Comparison of ENCODE assay signal across 19 cellular contexts in the genomic region with DNA sequence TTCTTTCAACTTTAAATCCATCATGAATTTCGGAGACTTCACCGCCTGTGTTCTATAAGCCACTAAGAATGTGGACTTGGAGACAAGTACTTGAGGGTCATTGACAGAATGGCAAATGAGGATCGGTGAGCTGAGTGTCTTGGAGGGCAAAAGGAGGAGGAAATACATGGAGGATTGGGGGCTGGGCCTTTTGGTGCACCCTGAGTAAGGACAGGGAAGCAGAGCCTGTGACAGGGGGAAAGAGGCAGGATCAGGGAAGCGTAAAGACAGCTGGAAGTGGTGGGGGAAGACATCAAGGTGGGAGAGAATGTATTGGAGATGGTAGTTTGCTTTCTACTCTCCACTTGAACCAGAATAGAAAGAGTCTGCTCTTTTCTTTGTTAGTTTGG.
DNase-seq lines count a peak whose midpoint lies in the region; ATAC-seq and TF ChIP-seq lines count a peak whose summit lies in the region.
"Had no signal": no experiment of that assay in that cellular context is flagged by ENCODE, and none has a peak within 500 bp of the region (broad histone marks: within the 10 kb centered on the region; RNA-seq: fewer than 3 reads in every experiment).

No MANE protein-coding gene starts in this region.

- H3K79me2 ChIP-seq in hepatocyte, result peaks cover 2% of the 10 kb centered on the region

- H3K9ac ChIP-seq in IMR-90 (ENCODE audit: low read depth, low read length) (no peak overlapping the region), neuronal stem cell (ENCODE audit: low read depth, low read length, poor library complexity) (no peak overlapping the region)

- H3K9me2 ChIP-seq in hepatocyte (replicated peaks; ENCODE audit: insufficient read depth), result no peaks in the 10 kb centered on the region

- peak overlapping the region; percentile 51 for H3K27ac Mint-ChIP-seq in CD4-positive, alpha-beta T cell

- H3K4ac ChIP-seq in IMR-90 (ENCODE audit: low read depth, low read length), result peak overlapping the region; percentile 26
- H3K4ac ChIP-seq in neuronal stem cell (ENCODE audit: low read length), result no peak overlapping the region

- 0 out of 2 replicates have a peak overlapping the region, but pooled peaks have one; percentile 2 for H4K5ac ChIP-seq in IMR-90 (ENCODE audit: low read depth, low read length)

- H3K36me3 ChIP-seq in IMR-90 (ENCODE audit: control insufficient read depth, insufficient read depth, low read length) (peaks cover 1% of the 10 kb centered on the region; the same call in 1 of the 2 replicates), hepatocyte (replicated peaks; ENCODE audit: insufficient read depth, low read depth) (no peaks in the 10 kb centered on the region), neuronal stem cell (replicated peaks in 1 of 2; ENCODE audit: control insufficient read depth in 2 of 2, insufficient read depth in 2 of 2, low read length in 2 of 2) (no peaks in the 10 kb centered on the region)
- H3K36me3 ChIP-seq: MG63, SJSA1 had no signal

- H2AK9ac ChIP-seq in IMR-90 (replicated peaks; ENCODE audit: low read depth, low read length, poor library complexity), result no peak overlapping the region

- in situ Hi-C loops in IMR-90 (cut with MboI; ENCODE audit: low sequenced_read_pairs), result no loop called here

- no peaks in the 10 kb centered on the region for H3K27me3 ChIP-seq in CD4-positive, alpha-beta T cell (ENCODE audit: control insufficient read depth, insufficient read depth, low read length)
- H3K27me3 ChIP-seq in IMR-90 (ENCODE audit: control insufficient read depth, insufficient read depth, low read length) (no peaks in the 10 kb centered on the region), hepatocyte (no peaks in the 10 kb centered on the region), neuronal stem cell (ENCODE audit: control insufficient read depth in 3 of 3, insufficient read depth in 3 of 3, low read depth in 1 of 3, low read length in 3 of 3) (no peaks in the 10 kb centered on the region)
- H3K27me3 ChIP-seq: MG63, SJSA1 had no signal

- 29% methylated on average over 1 of the region's 4 CpGs; no CpG with 5 or more reads in 1 of the 2 experiments for WGBS in IMR-90 (ENCODE audit: extremely low coverage in 2 of 2, insufficient read length in 1 of 2), 2 experiments
- 85% methylated on average over 4 of the region's 4 CpGs for WGBS in hepatocyte (ENCODE audit: low lambda C conversion rate, missing lambda C conversion rate)
- no CpG with 5 or more reads among the region's 4 CpGs for WGBS in neuronal stem cell (ENCODE audit: extremely low coverage in 2 of 2, insufficient read length in 2 of 2, insufficient replicate concordance in 1 of 2), 2 donors

- H2BK15ac ChIP-seq in IMR-90 (ENCODE audit: low read depth, low read length), result no peak overlapping the region
- H2BK15ac ChIP-seq in neuronal stem cell (ENCODE audit: low read length), result no peak overlapping the region

- H2BK120ac ChIP-seq in IMR-90 (ENCODE audit: low read depth, low read length), result peak overlapping the region; percentile 61
- no peak overlapping the region for H2BK120ac ChIP-seq in neuronal stem cell (ENCODE audit: low read depth, low read length)

- H3K23ac ChIP-seq in IMR-90 (ENCODE audit: low read depth, low read length) (no peak overlapping the region), neuronal stem cell (ENCODE audit: low read depth, low read length, poor library complexity) (no peak overlapping the region)

- peak overlapping the region; percentile 22; the same call in 1 of the 2 replicates for H2BK20ac ChIP-seq in IMR-90 (ENCODE audit: low read depth, low read length)

- H2BK12ac ChIP-seq in neuronal stem cell (ENCODE audit: low read length), result no peak overlapping the region

- H3K56ac ChIP-seq in IMR-90 (ENCODE audit: extremely low read depth, insufficient read depth, low read length), result no peak overlapping the region

- H3K27me3 Mint-ChIP-seq in CD4-positive, alpha-beta T cell, result no peaks in the 10 kb centered on the region

- H3K4me2 ChIP-seq in IMR-90 (ENCODE audit: low read depth, low read length) (no peak overlapping the region), hepatocyte (no peak overlapping the region), neuronal stem cell (ENCODE audit: insufficient read depth, low read length, poor library complexity, severe bottlenecking) (no peak overlapping the region)

- H4K91ac ChIP-seq in IMR-90 (ENCODE audit: insufficient read depth, low read depth, low read length) (0 out of 2 replicates have a peak overlapping the region, but pooled peaks have one; percentile 19), neuronal stem cell (ENCODE audit: low read depth, low read length, poor library complexity) (no peak overlapping the region)

- H3K4me1 Mint-ChIP-seq in CD4-positive, alpha-beta T cell (ENCODE audit: low read depth), result peaks cover 28% of the 10 kb centered on the region

- DNase-seq in CD4-positive, alpha-beta T cell, result no peak
- DNase-seq in IMR-90, result no peak
- DNase-seq in hepatocyte (ENCODE audit: low spot score), result no peak
- no peak for DNase-seq in neuronal stem cell (ENCODE audit: low spot score)
- no peak for DNase-seq in SW480 (ENCODE audit: low spot score)
- no peak for DNase-seq in activated effector memory CD4-positive, alpha-beta T cell treated with anti-CD3 and anti-CD28 coated beads, Interleukin-2, amount 50 U/mL, for 16 hours
- no peak for DNase-seq in GOT3 (lab: John Stamatoyannopoulos, UW)
- DNase-seq: Caco-2, EL, H9, MG63, NCI-H1092 treated with DMSO at 0.1 percent for 48 hours, NCI-H1694 treated with DMSO at 0.1 percent for 48 hours, NCI-H2171 treated with DMSO at 0.1 percent for 48 hours, NCI-H748 treated with DMSO at 0.1 percent for 48 hours, PC-3 had no signal

- H3K9me3 ChIP-seq in CD4-positive, alpha-beta T cell (ENCODE audit: control insufficient read depth, low read length), result no peaks in the 10 kb centered on the region
- no peaks in the 10 kb centered on the region for H3K9me3 ChIP-seq in IMR-90 (ENCODE audit: control insufficient read depth, insufficient read depth, low read length)
- H3K9me3 ChIP-seq in hepatocyte (ENCODE audit: low read depth), result no peaks in the 10 kb centered on the region
- no peaks in the 10 kb centered on the region for H3K9me3 ChIP-seq in neuronal stem cell (replicated peaks in 1 of 2; ENCODE audit: control insufficient read depth in 2 of 2, insufficient read depth in 1 of 2, low read depth in 1 of 2, low read length in 2 of 2)
- H3K9me3 ChIP-seq: Caco-2, MG63, SJSA1 had no signal

- no peak overlapping the region for H3K4me3 ChIP-seq in IMR-90 (ENCODE audit: insufficient read depth, low read depth, low read length)
- no peak overlapping the region for H3K4me3 ChIP-seq in hepatocyte
- no peak overlapping the region for H3K4me3 ChIP-seq in neuronal stem cell (ENCODE audit: low read length in 2 of 2)
- H3K4me3 ChIP-seq: MG63, SJSA1 had no signal

- no peak overlapping the region for H3K4me3 Mint-ChIP-seq in CD4-positive, alpha-beta T cell
- H3K4me3 Mint-ChIP-seq: H9 had no signal

- peaks cover 60% of the 10 kb centered on the region for H3K36me3 Mint-ChIP-seq in CD4-positive, alpha-beta T cell (ENCODE audit: low read depth)

- intact Hi-C loops in CD4-positive, alpha-beta T cell (cut with DNase I, micrococcal nuclease), result no loop called here
- intact Hi-C loops in IMR-90 (cut with micrococcal nuclease), result loop anchor here (5.0 kb wide), 2 partner anchors 157 to 343 kb away; no protein-coding TSS in a partner anchor

- no peak overlapping the region for H3K27ac ChIP-seq in CD4-positive, alpha-beta T cell (ENCODE audit: low read depth, low read length)
- no peak overlapping the region for H3K27ac ChIP-seq in IMR-90 (ENCODE audit: insufficient read depth, low read length)
- peak overlapping the region; percentile 20 for H3K27ac ChIP-seq in hepatocyte
- no peak overlapping the region for H3K27ac ChIP-seq in neuronal stem cell (replicated peaks; ENCODE audit: low read length)
- H3K27ac ChIP-seq: C4-2B, SJSA1 had no signal

- BruUV-seq in IMR-90 (replicated peaks; lab: Mats Ljungman, UMichigan), result no TSS peak

- H3K18ac ChIP-seq in IMR-90 (ENCODE audit: low read depth, low read length), result peak overlapping the region; percentile 11; the same call in 1 of the 2 replicates
- H3K18ac ChIP-seq in neuronal stem cell (ENCODE audit: low read length), result peak overlapping the region; percentile 27

- H4K8ac ChIP-seq in IMR-90 (ENCODE audit: low read depth in 2 of 2, low read length in 2 of 2) (peak overlapping the region in 1 of 2 experiments; percentile 40; a peak in 1 of 4 replicates), neuronal stem cell (ENCODE audit: low read depth, low read length) (no peak overlapping the region)

- dilution Hi-C loops in IMR-90 (cut with HindIII; ENCODE audit: low sequenced_read_pairs, unreplicated experiment), result no loop called here

- H2AFZ ChIP-seq in IMR-90 (replicated peaks; ENCODE audit: low read length, poor library complexity) (peak overlapping the region; percentile 7), hepatocyte (no peak overlapping the region), neuronal stem cell (ENCODE audit: low read length) (no peak overlapping the region)

- CTCF ChIA-PET in CD4-positive, alpha-beta T cell (lab: Charles Lee), result interaction anchor here (1.5 kb wide), 1 partner anchor 17 kb away, joined by 5 read pairs; no protein-coding TSS in a partner anchor
- CTCF ChIA-PET in IMR-90 (lab: Yijun Ruan, JAX), result interaction anchor here (0.6 kb wide), 2 partner anchors 56 to 260 kb away, joined by 3 read pairs; no protein-coding TSS in a partner anchor

- H3K4me1 ChIP-seq in IMR-90 (ENCODE audit: control insufficient read depth, insufficient read depth, low read length) (peaks cover 13% of the 10 kb centered on the region), hepatocyte (ENCODE audit: insufficient read depth) (peaks cover 36% of the 10 kb centered on the region), neuronal stem cell (ENCODE audit: control insufficient read depth in 2 of 2, insufficient read depth in 1 of 2, low read depth in 1 of 2, low read length in 2 of 2) (peaks cover 0 to 19% of the 10 kb centered on the region in 2 donors)

- no peaks in the 10 kb centered on the region for H3K9me3 Mint-ChIP-seq in CD4-positive, alpha-beta T cell
- H3K9me3 Mint-ChIP-seq: H9 had no signal

- TF ChIP-seq CTCF in CD4-positive, alpha-beta T cell (IDR thresholded peaks at IDR 0.05), result no peak
- no peak for TF ChIP-seq CTCF in IMR-90 (conservative IDR thresholded peaks at IDR 0.05; ENCODE audit: low read depth, low read length)
- no peak for TF ChIP-seq CTCF in hepatocyte (IDR thresholded peaks at IDR 0.05; ENCODE audit: poor library complexity)

- H3K14ac ChIP-seq in IMR-90 (replicated peaks; ENCODE audit: low read depth, low read length), result no peak overlapping the region; the same call in 1 of the 2 replicates
- no peak overlapping the region for H3K14ac ChIP-seq in neuronal stem cell (ENCODE audit: low read length)

- H4K20me1 ChIP-seq in IMR-90 (ENCODE audit: insufficient read depth, low read length) (no peaks in the 10 kb centered on the region), hepatocyte (ENCODE audit: insufficient read depth, poor library complexity, severe bottlenecking) (no peaks in the 10 kb centered on the region)

- ATAC-seq in CD4-positive, alpha-beta T cell (ENCODE audit: poor library complexity), result no peak
- no peak for ATAC-seq in IMR-90 (ENCODE audit: low read depth)
- ATAC-seq in HG02973 (IDR thresholded peaks at IDR 0.05; ENCODE audit: unreplicated experiment), result no peak
- ATAC-seq: PC-3 had no signal

- no peak overlapping the region for H2AK5ac ChIP-seq in IMR-90 (ENCODE audit: low read depth, low read length)
- H2AK5ac ChIP-seq in neuronal stem cell (ENCODE audit: low read depth, low read length), result no peak overlapping the region

- H3K9me1 ChIP-seq in IMR-90 (ENCODE audit: insufficient read depth, low read length), result peaks cover 8% of the 10 kb centered on the region

- TF ChIP-seq POLR2A in IMR-90 (IDR thresholded peaks at IDR 0.05; ENCODE audit: low read depth, low read length), result no peak

- H3K79me1 ChIP-seq in IMR-90 (ENCODE audit: low read depth in 1 of 2, low read length in 2 of 2) (peaks cover 6 to 39% of the 10 kb centered on the region in 2 experiments), neuronal stem cell (ENCODE audit: low read depth, low read length) (no peaks in the 10 kb centered on the region)

- POLR2A ChIA-PET in CD4-positive, alpha-beta T cell (lab: Charles Lee), result no interaction called here
- POLR2A ChIA-PET in IMR-90 (lab: Charles Lee; ENCODE audit: unreplicated experiment), result no interaction called here

- H2BK5ac ChIP-seq in IMR-90 (ENCODE audit: low read depth, low read length, poor library complexity, severe bottlenecking) (peak overlapping the region; percentile 7), neuronal stem cell (ENCODE audit: low read length) (no peak overlapping the region)

- no peak for TF ChIP-seq RAD21 in IMR-90 (IDR thresholded peaks at IDR 0.05; ENCODE audit: low read length)
